ENCODE assay signal across 26 cellular contexts in genomic region chr14:77645520-77646230, GRCh38.
"Had no signal": no experiment of that assay in that cellular context is flagged by ENCODE, and none has a peak within 500 bp of the region (broad histone marks: within the 10 kb centered on the region; RNA-seq: fewer than 3 reads in every experiment).

No MANE protein-coding gene starts in this region.

- H3K27me3 Mint-ChIP-seq: activated B cell treated with CpG ODN at 0.5 μM for 24 hours; activated naive CD8-positive, alpha-beta T cell; stimulated activated memory B cell treated with anti-CD40 and anti-IgM and Interleukin-4, amounts not matched to agents 10 μg/mL and 1 μg/mL and 100 μg/mL, for 72 hours; stimulated activated naive CD8-positive, alpha-beta T cell treated with anti-CD3 and anti-CD28 coated beads, Interleukin-15, amount 100 ng/mL, for 72 hours had no signal

- H3K27ac Mint-ChIP-seq: activated B cell treated with CpG ODN at 0.5 μM for 24 hours; activated naive CD8-positive, alpha-beta T cell; naive thymus-derived CD4-positive, alpha-beta T cell; stimulated activated memory B cell treated with anti-CD40 and anti-IgM and Interleukin-4, amounts not matched to agents 10 μg/mL and 1 μg/mL and 100 μg/mL, for 72 hours; stimulated activated naive CD8-positive, alpha-beta T cell treated with anti-CD3 and anti-CD28 coated beads, Interleukin-15, amount 100 ng/mL, for 72 hours; T-helper 1 cell treated with Interleukin-12 subunit alpha and Interleukin-12 subunit beta and Interleukin-4 antibody, amounts not matched to agents 30 μg/mL and 1 μg/mL, for 36 hours had no signal

- H3K36me3 Mint-ChIP-seq: activated naive CD8-positive, alpha-beta T cell; stimulated activated memory B cell treated with anti-CD40 and anti-IgM and Interleukin-4, amounts not matched to agents 10 μg/mL and 1 μg/mL and 100 μg/mL, for 72 hours had no signal

- H3K4me3 Mint-ChIP-seq: activated B cell treated with CpG ODN at 0.5 μM for 24 hours; activated naive CD8-positive, alpha-beta T cell; naive thymus-derived CD4-positive, alpha-beta T cell; stimulated activated memory B cell treated with anti-CD40 and anti-IgM and Interleukin-4, amounts not matched to agents 10 μg/mL and 1 μg/mL and 100 μg/mL, for 72 hours; stimulated activated naive CD8-positive, alpha-beta T cell treated with anti-CD3 and anti-CD28 coated beads, Interleukin-15, amount 100 ng/mL, for 72 hours; T-helper 1 cell treated with Interleukin-12 subunit alpha and Interleukin-12 subunit beta and Interleukin-4 antibody, amounts not matched to agents 30 μg/mL and 1 μg/mL, for 36 hours had no signal

- H3K9me3 Mint-ChIP-seq: stimulated activated naive CD8-positive, alpha-beta T cell treated with anti-CD3 and anti-CD28 coated beads, Interleukin-15, amount 100 ng/mL, for 72 hours; T-helper 1 cell treated with Interleukin-12 subunit alpha and Interleukin-12 subunit beta and Interleukin-4 antibody, amounts not matched to agents 30 μg/mL and 1 μg/mL, for 36 hours had no signal

- DNase-seq: activated B cell treated with CpG ODN at 0.5 μM for 24 hours; activated effector memory CD4-positive, alpha-beta T cell treated with Interleukin-2 at 50 U/mL for 16 hours; activated naive CD4-positive, alpha-beta T cell treated with Interleukin-2 at 50 U/mL for 16 hours; activated T-cell treated with anti-CD3 and anti-CD28 coated beads for 4 hours; aorta; body of pancreas; colonic mucosa; dorsolateral prefrontal cortex; effector memory CD4-positive, alpha-beta T cell; foreskin fibroblast; hippocampal formation; left cardiac atrium; left ventricle myocardium superior; mammary epithelial cell; naive thymus-derived CD4-positive, alpha-beta T cell; ovary; retina; stimulated activated CD4-positive, alpha-beta T cell treated with anti-CD3 and anti-CD28 coated beads, Interleukin-4, amount 100 ng/mL, for 4 hours; stimulated activated CD8-positive, alpha-beta memory T cell treated with anti-CD3 and anti-CD28 coated beads, Interleukin-4, amount 100 ng/mL, for 48 hours; stimulated activated naive CD8-positive, alpha-beta T cell treated with anti-CD3 and anti-CD28 coated beads, Interleukin-15, amount 100 ng/mL, for 72 hours; substantia nigra; T-helper 9 cell; thyroid gland had no signal
